ENCODE assay signal across 8 cellular contexts in genomic region chr5:36177715-36178556, GRCh38. TPM values are rescaled to one million over a fixed set of nuclear protein-coding genes. Genes with fewer than 3 reads are reported as not detected.
A peak's percentile ranks its signal among the peaks of the same experiment; 100 is the strongest.
DNase-seq lines count a peak whose midpoint lies in the region; ATAC-seq, FAIRE-seq and TF ChIP-seq lines count a peak whose summit lies in the region.

No MANE protein-coding gene starts in this region.

- H4K20me1 ChIP-seq in GM23338 (replicated peaks; ENCODE audit: insufficient read depth) (no peaks in the 10 kb centered on the region), OCI-LY7 (ENCODE audit: insufficient read depth, low read length) (peaks cover 4% of the 10 kb centered on the region; the same call in 1 of the 2 replicates), endothelial cell of umbilical vein (replicated peaks; ENCODE audit: control insufficient read depth, extremely low read depth, insufficient read depth, low read length) (no peaks in the 10 kb centered on the region)

- intact Hi-C loops in OCI-LY7 (cut with micrococcal nuclease; ENCODE audit: unreplicated experiment), result loop anchor here (1.0 to 2.0 kb wide), 3 partner anchors 63 to 220 kb away; partner anchors contain the start of gene NADK2
- intact Hi-C loops in endothelial cell of umbilical vein (cut with micrococcal nuclease), result loop anchor here (1.0 to 10.0 kb wide), 6 partner anchors 25 to 515 kb away; partner anchors contain the start of genes NADK2 and SKP2

- H3K27me3 ChIP-seq in GM23338 (ENCODE audit: insufficient read depth) (no peaks in the 10 kb centered on the region), endothelial cell of umbilical vein (ENCODE audit: control insufficient read depth in 2 of 2, insufficient read depth in 2 of 2, low read length in 2 of 2) (no peaks in the 10 kb centered on the region), neuronal stem cell (ENCODE audit: control insufficient read depth in 3 of 3, insufficient read depth in 3 of 3, low read depth in 1 of 3, low read length in 3 of 3) (no peaks in the 10 kb centered on the region)

- dilution Hi-C loops in endothelial cell of umbilical vein (cut with MboI; ENCODE audit: extremely low pct_ligation_motif_present, low sequenced_read_pairs), result no loop called here

- FAIRE-seq in endothelial cell of umbilical vein (lab: Jason Lieb, UNC), result peak; percentile 77

- no peak overlapping the region for H2BK120ac ChIP-seq in neuronal stem cell (ENCODE audit: low read depth, low read length)

- no peak overlapping the region for H3K23ac ChIP-seq in neuronal stem cell (ENCODE audit: low read depth, low read length, poor library complexity)

- no peak overlapping the region for H2BK12ac ChIP-seq in neuronal stem cell (ENCODE audit: low read length)

- H3F3A ChIP-seq in GM23338 (replicated peaks; ENCODE audit: low read depth), result no peaks in the 10 kb centered on the region

- POLR2A ChIA-PET in OCI-LY7 (lab: Charles Lee), result interaction anchor here (0.9 to 1.2 kb wide), 4 partner anchors 25 to 119 kb away, joined by 3 to 4 read pairs (median 3); no protein-coding TSS in a partner anchor
- POLR2A ChIA-PET in endothelial cell of umbilical vein (lab: Charles Lee), result no interaction called here

- H3K9me2 ChIP-seq in GM23338 (ENCODE audit: insufficient read depth) (no peaks in the 10 kb centered on the region), OCI-LY7 (ENCODE audit: insufficient read depth, low read length) (no peaks in the 10 kb centered on the region)

- H2AK5ac ChIP-seq in neuronal stem cell (ENCODE audit: low read depth, low read length), result no peak overlapping the region

- H3K9me1 ChIP-seq in endothelial cell of umbilical vein (replicated peaks; ENCODE audit: control insufficient read depth, extremely low read depth, insufficient read depth, low read length), result no peaks in the 10 kb centered on the region

- H3K4ac ChIP-seq in neuronal stem cell (ENCODE audit: low read length), result no peak overlapping the region

- no peak overlapping the region for H3K4me3 Mint-ChIP-seq in GM23338

- no peak for ATAC-seq in GM23338
- ATAC-seq in GM21447 (IDR thresholded peaks at IDR 0.05; ENCODE audit: unreplicated experiment), result no peak

- no peaks in the 10 kb centered on the region for H3K79me2 ChIP-seq in GM23338 (replicated peaks; ENCODE audit: insufficient read depth)
- H3K79me2 ChIP-seq in OCI-LY7 (ENCODE audit: insufficient read depth, low read depth, low read length), result peaks cover 4% of the 10 kb centered on the region; the same call in 1 of the 2 replicates
- H3K79me2 ChIP-seq in endothelial cell of umbilical vein (ENCODE audit: control insufficient read depth, insufficient read depth, low read length), result no peaks in the 10 kb centered on the region

- H3K9ac ChIP-seq in endothelial cell of umbilical vein (replicated peaks; ENCODE audit: extremely low read depth, insufficient read depth, low read length), result no peak overlapping the region
- H3K9ac ChIP-seq in neuronal stem cell (ENCODE audit: low read depth, low read length, poor library complexity), result no peak overlapping the region

- no peak overlapping the region for H3K4me2 ChIP-seq in GM23338
- H3K4me2 ChIP-seq in OCI-LY7 (ENCODE audit: low read length), result no peak overlapping the region
- no peak overlapping the region for H3K4me2 ChIP-seq in endothelial cell of umbilical vein (ENCODE audit: insufficient read depth, low read length)
- H3K4me2 ChIP-seq in neuronal stem cell (ENCODE audit: insufficient read depth, low read length, poor library complexity, severe bottlenecking), result no peak overlapping the region

- no peak overlapping the region for H2BK5ac ChIP-seq in neuronal stem cell (ENCODE audit: low read length)

- peaks cover 47% of the 10 kb centered on the region for H3K36me3 ChIP-seq in GM23338 (ENCODE audit: insufficient read depth)
- H3K36me3 ChIP-seq in OCI-LY7 (ENCODE audit: insufficient read depth, low read length), result peaks cover 97% of the 10 kb centered on the region
- H3K36me3 ChIP-seq in endothelial cell of umbilical vein (ENCODE audit: control insufficient read depth in 2 of 2, extremely low read depth in 1 of 2, insufficient read depth in 2 of 2, low read length in 2 of 2), result peaks cover 2 to 10% of the 10 kb centered on the region in 2 experiments
- H3K36me3 ChIP-seq in neuronal stem cell (replicated peaks in 1 of 2; ENCODE audit: control insufficient read depth in 2 of 2, insufficient read depth in 2 of 2, low read length in 2 of 2), result peaks cover 12 to 100% of the 10 kb centered on the region in 2 donors

- H4K91ac ChIP-seq in neuronal stem cell (ENCODE audit: low read depth, low read length, poor library complexity), result no peak overlapping the region

- H3K79me1 ChIP-seq in neuronal stem cell (ENCODE audit: low read depth, low read length), result no peaks in the 10 kb centered on the region

- TF ChIP-seq POLR2A in endothelial cell of umbilical vein (IDR thresholded peaks at IDR 0.05; ENCODE audit: low read depth, low read length), result no peak

- CTCF ChIA-PET in OCI-LY7 (lab: Charles Lee; ENCODE audit: unreplicated experiment), result interaction anchor here (0.7 to 0.9 kb wide), 3 partner anchors 18 to 214 kb away, joined by 3 read pairs; no protein-coding TSS in a partner anchor
- CTCF ChIA-PET in endothelial cell of umbilical vein (lab: Charles Lee), result interaction anchor here (0.6 to 2.6 kb wide), 38 partner anchors 9 to 518 kb away, joined by 3 to 50 read pairs (median 6); partner anchors contain the start of genes LMBRD2, NADK2, RANBP3L and SKP2

- H3K27me3 Mint-ChIP-seq in GM23338 (ENCODE audit: insufficient read depth, low read depth, poor library complexity), result no peaks in the 10 kb centered on the region

- H3K36me3 Mint-ChIP-seq in GM23338 (ENCODE audit: low read depth), result peaks cover 81% of the 10 kb centered on the region

- H4K8ac ChIP-seq in neuronal stem cell (ENCODE audit: low read depth, low read length), result no peak overlapping the region

- no CpG with 5 or more reads among the region's 3 CpGs for WGBS in neuronal stem cell (ENCODE audit: extremely low coverage in 2 of 2, insufficient read length in 2 of 2, insufficient replicate concordance in 1 of 2), 2 donors

- no peak overlapping the region for H3K27ac ChIP-seq in GM23338 (ENCODE audit: low read depth)
- no peak overlapping the region for H3K27ac ChIP-seq in OCI-LY7 (ENCODE audit: low read depth, low read length, poor library complexity, severe bottlenecking)
- H3K27ac ChIP-seq in endothelial cell of umbilical vein (ENCODE audit: insufficient read depth, low read depth, low read length), result no peak overlapping the region
- peak overlapping the region; percentile 49 for H3K27ac ChIP-seq in neuronal stem cell (replicated peaks; ENCODE audit: low read length)

- no peaks in the 10 kb centered on the region for H3K4me1 Mint-ChIP-seq in GM23338

- BruUV-seq in OCI-LY7 (replicated peaks; lab: Mats Ljungman, UMichigan) (no TSS peak), endothelial cell of umbilical vein (replicated peaks; lab: Mats Ljungman, UMichigan) (no TSS peak)

- H3K14ac ChIP-seq in neuronal stem cell (ENCODE audit: low read length), result no peak overlapping the region

- H2AFZ ChIP-seq in GM23338, result no peak overlapping the region
- no peak overlapping the region for H2AFZ ChIP-seq in OCI-LY7 (ENCODE audit: low read length)
- H2AFZ ChIP-seq in endothelial cell of umbilical vein (ENCODE audit: low read depth, low read length), result no peak overlapping the region
- H2AFZ ChIP-seq in neuronal stem cell (ENCODE audit: low read length), result no peak overlapping the region

- DNase-seq in AG20443 (ENCODE audit: low spot score) (peak; percentile 53), GM23338 (ENCODE audit: low spot score) (peak; percentile 14), OCI-LY7 (ENCODE audit: low spot score) (peak; percentile 57), endothelial cell of umbilical vein (ENCODE audit: low read depth, low spot score) (peak; percentile 54), neuronal stem cell (ENCODE audit: low spot score) (peak; percentile 9), HuH-7.5 (ENCODE audit: low spot score) (no peak)
- DNase-seq in stimulated activated naive CD4-positive, alpha-beta T cell (lab: John Stamatoyannopoulos, UW), result no peak

- no peaks in the 10 kb centered on the region for H3K9me3 ChIP-seq in OCI-LY7 (ENCODE audit: low read length)
- H3K9me3 ChIP-seq in endothelial cell of umbilical vein (replicated peaks; ENCODE audit: control insufficient read depth, insufficient read depth, low read length), result no peaks in the 10 kb centered on the region
- H3K9me3 ChIP-seq in neuronal stem cell (replicated peaks in 1 of 2; ENCODE audit: control insufficient read depth in 2 of 2, insufficient read depth in 1 of 2, low read depth in 1 of 2, low read length in 2 of 2), result no peaks in the 10 kb centered on the region

- H3K27ac Mint-ChIP-seq in GM23338, result no peak overlapping the region

- TF ChIP-seq CTCF in GM23338 (conservative IDR thresholded peaks at IDR 0.05; ENCODE audit: low read depth in 2 of 2), result peak in 1 of 2 experiments; percentile 41; a peak in 3 of 4 replicates
- peak; percentile 90 for TF ChIP-seq CTCF in OCI-LY7 (conservative IDR thresholded peaks at IDR 0.05; ENCODE audit: low read length)
- peak; percentile 28 to 33 for TF ChIP-seq CTCF in endothelial cell of umbilical vein (IDR thresholded peaks at IDR 0.05; ENCODE audit: extremely low read depth in 1 of 2, insufficient read depth in 1 of 2, low read depth in 1 of 2, low read length in 2 of 2)

- H3K4me3 ChIP-seq in GM23338 (no peak overlapping the region), OCI-LY7 (ENCODE audit: low read depth, low read length, poor library complexity, severe bottlenecking) (no peak overlapping the region), endothelial cell of umbilical vein (replicated peaks in 1 of 3; ENCODE audit: insufficient read depth in 1 of 3, low read depth in 1 of 3, low read length in 3 of 3) (no peak overlapping the region), neuronal stem cell (ENCODE audit: low read length in 2 of 2) (no peak overlapping the region)

- H3K9me3 Mint-ChIP-seq in GM23338, result no peaks in the 10 kb centered on the region

- H3K18ac ChIP-seq in neuronal stem cell (ENCODE audit: low read length), result no peak overlapping the region

- H3K4me1 ChIP-seq in GM23338 (ENCODE audit: insufficient read depth) (no peaks in the 10 kb centered on the region), OCI-LY7 (ENCODE audit: insufficient read depth, low read length, poor library complexity, severe bottlenecking) (peaks cover 14% of the 10 kb centered on the region), endothelial cell of umbilical vein (ENCODE audit: control insufficient read depth, extremely low read depth, insufficient read depth, low read length) (no peaks in the 10 kb centered on the region), neuronal stem cell (ENCODE audit: control insufficient read depth in 2 of 2, insufficient read depth in 1 of 2, low read depth in 1 of 2, low read length in 2 of 2) (peaks cover 0 to 4% of the 10 kb centered on the region in 2 donors)

- H2BK15ac ChIP-seq in neuronal stem cell (ENCODE audit: low read length), result no peak overlapping the region

RNA-seq across cellular contexts. Expression of gene SKP2, which starts 26.0 kb away (rescaled TPM):
- 75.6 and 97.9 TPM in 2 replicates for total RNA-seq in GM23338 (2014; rRNA removed; shearing (Covaris generic))
- polyA plus RNA-seq in GM23338 (2016; fragmentation: Nextera tagmentation; extraction: Ambion mirVana), result 63.5 and 66.6 TPM in 2 replicates
- total RNA-seq in OCI-LY7 (2014; rRNA removed; shearing (Covaris generic)), result 70.5 and 71.8 TPM in 2 replicates
- 74.0 and 81.1 TPM in 2 replicates for total RNA-seq in OCI-LY7 (2022)
- total RNA-seq in endothelial cell of umbilical vein, result 40.9 and 42.0 TPM in 2 replicates
- 9.8 and 12.5 TPM in 2 replicates for polyA plus RNA-seq in endothelial cell of umbilical vein
- 14.9 and 16.5 TPM in 2 replicates for polyA plus RNA-seq in endothelial cell of umbilical vein (2011; cell fraction: cytosol; rRNA removed)
- polyA plus RNA-seq in endothelial cell of umbilical vein (2011; cell fraction: nucleus; rRNA removed), result 16.6 and 18.6 TPM in 2 replicates
- 10.9 and 20.5 TPM in 2 replicates for polyA plus RNA-seq in endothelial cell of umbilical vein (2012)
- polyA minus RNA-seq in endothelial cell of umbilical vein, result 44.6 and 50.7 TPM in 2 replicates
- 74.6 TPM for polyA minus RNA-seq in endothelial cell of umbilical vein (2011; cell fraction: cytosol; rRNA and poly(A)+ RNA removed)
- 18.6 and 25.1 TPM in 2 replicates for polyA minus RNA-seq in endothelial cell of umbilical vein (2011; cell fraction: nucleus; rRNA and poly(A)+ RNA removed)
- polyA plus RNA-seq in neuronal stem cell (2013, experiment 1 of 2), result 87.4 TPM
- 89.8 TPM for polyA plus RNA-seq in neuronal stem cell (2013, experiment 2 of 2)

RNA-seq across cellular contexts. Expression of gene LMBRD2, which starts 26.2 kb away (rescaled TPM):
- 6.2 and 6.4 TPM in 2 replicates for total RNA-seq in GM23338 (2014; rRNA removed; shearing (Covaris generic))
- polyA plus RNA-seq in GM23338 (2016; fragmentation: Nextera tagmentation; extraction: Ambion mirVana) (3.2 and 4.4 TPM in 2 replicates), endothelial cell of umbilical vein (1.0 and 1.2 TPM in 2 replicates)
- 9.1 and 32.0 TPM in 2 replicates for total RNA-seq in OCI-LY7 (2014; rRNA removed; shearing (Covaris generic))
- total RNA-seq in OCI-LY7 (2022) (18.3 and 23.2 TPM in 2 replicates), endothelial cell of umbilical vein (5.2 and 6.6 TPM in 2 replicates)
- polyA plus RNA-seq in endothelial cell of umbilical vein (2011; cell fraction: cytosol; rRNA removed), result 0.93 and 1.1 TPM in 2 replicates
- polyA plus RNA-seq in endothelial cell of umbilical vein (2011; cell fraction: nucleus; rRNA removed), result 3.7 and 5.7 TPM in 2 replicates
- polyA plus RNA-seq in endothelial cell of umbilical vein (2012), result 2.2 and 3.5 TPM in 2 replicates
- 6.1 and 7.1 TPM in 2 replicates for polyA minus RNA-seq in endothelial cell of umbilical vein
- polyA minus RNA-seq in endothelial cell of umbilical vein (2011; cell fraction: cytosol; rRNA and poly(A)+ RNA removed), result 8.4 TPM
- 6.1 and 9.2 TPM in 2 replicates for polyA minus RNA-seq in endothelial cell of umbilical vein (2011; cell fraction: nucleus; rRNA and poly(A)+ RNA removed)
- polyA plus RNA-seq in neuronal stem cell (2013, experiment 1 of 2), result 4.3 TPM
- polyA plus RNA-seq in neuronal stem cell (2013, experiment 2 of 2), result 4.9 TPM

Comparison
In these comparisons a context has a peak if more than half of its experiments do, and no peak if none do; other contexts are left out.
1. DNase-seq: peak in AG20443 (single experiment), GM23338 (single experiment), OCI-LY7 (single experiment), endothelial cell of umbilical vein (single experiment) and neuronal stem cell (single experiment); none in HuH-7.5 (single experiment) and stimulated activated naive CD4-positive, alpha-beta T cell (0 of 6).